14 cellular contexts compared by ENCODE assay signal in the genomic region with DNA sequence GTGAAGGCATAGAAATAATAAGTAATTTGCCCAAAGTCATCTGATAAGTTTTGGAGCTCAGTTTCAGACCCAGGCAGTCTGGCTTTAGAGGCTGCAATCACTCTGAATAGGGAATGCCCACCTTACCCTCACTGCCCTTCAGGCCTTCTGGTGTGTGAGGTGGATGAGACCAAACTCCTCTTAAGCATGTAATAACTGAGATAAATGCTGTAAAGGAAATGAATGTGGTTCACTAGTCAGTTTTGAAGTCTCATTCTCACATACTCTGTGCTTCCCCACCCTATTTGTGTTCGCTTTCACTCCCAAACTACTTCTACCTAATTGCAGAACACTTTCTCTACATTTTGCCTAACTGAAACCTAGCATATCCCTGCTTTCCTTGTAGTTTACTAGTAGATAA.
DNase-seq lines count a peak whose midpoint lies in the region; ATAC-seq and TF ChIP-seq lines count a peak whose summit lies in the region.
"Had no signal": no experiment of that assay in that cellular context is flagged by ENCODE, and none has a peak within 500 bp of the region (broad histone marks: within the 10 kb centered on the region; RNA-seq: fewer than 3 reads in every experiment).

No MANE protein-coding gene starts in this region.

- H3K27ac ChIP-seq in ascending aorta (peak overlapping the region; percentile 13 to 76), osteoblast (ENCODE audit: low read depth, low read length) (no peak overlapping the region)
- H3K27ac ChIP-seq: Peyer's patch had no signal

- H3K9me3 ChIP-seq in ascending aorta (no peaks in the 10 kb centered on the region), osteoblast (ENCODE audit: low read depth, low read length) (no peaks in the 10 kb centered on the region)
- H3K9me3 ChIP-seq: Peyer's patch had no signal

- H2AFZ ChIP-seq in osteoblast (ENCODE audit: low read length): no peak overlapping the region

- H3K4me1 ChIP-seq in ascending aorta (peaks cover 3 to 29% of the 10 kb centered on the region in 2 donors), osteoblast (ENCODE audit: insufficient read depth, low read length) (peaks cover 8% of the 10 kb centered on the region)
- H3K4me1 ChIP-seq: Peyer's patch had no signal

- no peaks in the 10 kb centered on the region for H3K79me2 ChIP-seq in osteoblast (ENCODE audit: insufficient read depth, low read length)

- H3K27me3 ChIP-seq in ascending aorta (no peaks in the 10 kb centered on the region), osteoblast (ENCODE audit: insufficient read depth, low read length) (no peaks in the 10 kb centered on the region)
- H3K27me3 ChIP-seq: Peyer's patch had no signal

- ATAC-seq in GM18870 (IDR thresholded peaks at IDR 0.05; ENCODE audit: unreplicated experiment) (peak; percentile 98), GM21528 (IDR thresholded peaks at IDR 0.05; ENCODE audit: low FRiP score, unreplicated experiment) (peak; percentile 83), HG03095 (IDR thresholded peaks at IDR 0.05; ENCODE audit: unreplicated experiment) (peak; percentile 98)

- intact Hi-C loops in ascending aorta (cut with DNase I): no loop called here

- H4K20me1 ChIP-seq in osteoblast (ENCODE audit: insufficient read depth, low read length): no peaks in the 10 kb centered on the region

- DNase-seq in ascending aorta (ENCODE audit: low spot score in 2 of 2) (no peak), osteoblast (ENCODE audit: insufficient read length, low spot score, missing footprints) (no peak), NOMO-1 treated with DMSO at 0.1 percent for 48 hours (lab: John Stamatoyannopoulos, UW; ENCODE audit: unreplicated experiment) (no peak), NCI-H146 (lab: John Stamatoyannopoulos, UW) (no peak)
- no peak for DNase-seq in activated CD4-positive, CD25-positive, alpha-beta regulatory T cell (lab: John Stamatoyannopoulos, UW)
- DNase-seq: CD4-positive, alpha-beta memory T cell; NCI-H2081 treated with DMSO at 0.1 percent for 48 hours; nephron progenitor cell; Peyer's patch; stimulated activated CD4-positive, alpha-beta T cell treated with anti-CD3 and anti-CD28 coated beads, Interleukin-12 subunit alpha, Interleukin-12 subunit beta, amount 100 ng/mL, for 4 hours; stimulated activated naive CD4-positive, alpha-beta T cell treated with Interleukin-2 at 50 U/mL for 16 hours had no signal

- no peak overlapping the region for H3K4me2 ChIP-seq in osteoblast (ENCODE audit: insufficient read depth, low read length)

- H3K36me3 ChIP-seq in ascending aorta (no peaks in the 10 kb centered on the region), osteoblast (ENCODE audit: insufficient read depth, low read length) (no peaks in the 10 kb centered on the region)
- H3K36me3 ChIP-seq: Peyer's patch had no signal

- H3K4me3 ChIP-seq in ascending aorta (no peak overlapping the region), osteoblast (ENCODE audit: insufficient read depth, low read length) (no peak overlapping the region)
- H3K4me3 ChIP-seq: Peyer's patch had no signal

- TF ChIP-seq CTCF in ascending aorta (IDR thresholded peaks at IDR 0.05): no peak
- no peak for TF ChIP-seq CTCF in osteoblast (IDR thresholded peaks at IDR 0.05; ENCODE audit: extremely low read depth, low read depth, low read length)
